Comparison of ENCODE assay signal across 8 cellular contexts in genomic region chr9:127567898-127568617, GRCh38. TPM values are rescaled to one million over a fixed set of nuclear protein-coding genes. Genes with fewer than 3 reads are reported as not detected.
DNase-seq lines count a peak whose midpoint lies in the region; ATAC-seq, FAIRE-seq and TF ChIP-seq lines count a peak whose summit lies in the region.

No MANE protein-coding gene starts in this region.

- DNase-seq in IMR-90 (no peak), GM12878 (ENCODE audit: low read depth, low spot score) (no peak), KBM-7 (no peak), SKM-1 (lab: John Stamatoyannopoulos, UW; ENCODE audit: unreplicated experiment) (no peak)

- peak overlapping the region; percentile 36; the same call in 1 of the 3 replicates for H2BK15ac ChIP-seq in IMR-90 (ENCODE audit: low read depth, low read length)

- POLR2A ChIA-PET in IMR-90 (lab: Charles Lee; ENCODE audit: unreplicated experiment): interaction anchor here (0.6 to 0.7 kb wide), 2 partner anchors 16 to 412 kb away, joined by 3 read pairs; partner anchors contain the start of gene EEIG1
- POLR2A ChIA-PET in GM12878 (lab: Charles Lee): interaction anchor here (1.0 kb wide), 1 partner anchor 23 kb away, joined by 3 read pairs; no protein-coding TSS in a partner anchor

- H4K91ac ChIP-seq in IMR-90 (ENCODE audit: insufficient read depth, low read depth, low read length): peak overlapping the region; percentile 95

- peaks cover 8 to 42% of the 10 kb centered on the region in 2 experiments; a peak in 3 of 4 replicates for H3K79me1 ChIP-seq in IMR-90 (ENCODE audit: low read depth in 1 of 2, low read length in 2 of 2)

- TF ChIP-seq POLR2A in IMR-90 (IDR thresholded peaks at IDR 0.05; ENCODE audit: low read depth, low read length) (no peak), GM12878 (IDR thresholded peaks at IDR 0.05; ENCODE audit: low read depth, low read length) (no peak)

- peaks cover 30% of the 10 kb centered on the region for H3K9me1 ChIP-seq in IMR-90 (ENCODE audit: insufficient read depth, low read length)

- TF ChIP-seq EP300 in GM12878 (IDR thresholded peaks at IDR 0.05; ENCODE audit: borderline replicate concordance in 1 of 2, control insufficient read depth in 1 of 2, low read depth in 2 of 2, low read length in 2 of 2): no peak

- peak overlapping the region; percentile 95 for H3K14ac ChIP-seq in IMR-90 (replicated peaks; ENCODE audit: low read depth, low read length)

- no peaks in the 10 kb centered on the region for H3K79me2 ChIP-seq in GM12878 (ENCODE audit: control insufficient read depth, insufficient read depth, low read length)

- ATAC-seq in IMR-90 (ENCODE audit: low read depth) (no peak), GM12878 (no peak), GM19395 (IDR thresholded peaks at IDR 0.05; ENCODE audit: unreplicated experiment) (no peak)

- CTCF ChIA-PET in IMR-90 (lab: Yijun Ruan, JAX): no interaction called here
- CTCF ChIA-PET in GM12878 (lab: Yijun Ruan, JAX): no interaction called here

- H4K8ac ChIP-seq in IMR-90 (ENCODE audit: low read depth in 2 of 2, low read length in 2 of 2): peak overlapping the region; percentile 20 to 81; a peak in 3 of 4 replicates

- H2AFZ ChIP-seq in IMR-90 (replicated peaks; ENCODE audit: low read length, poor library complexity) (peak overlapping the region; percentile 70), GM12878 (ENCODE audit: control insufficient read depth, low read depth, low read length) (peak overlapping the region; percentile 42; the same call in 1 of the 2 replicates)

- RAD21 ChIA-PET in GM12878 (lab: Charles Lee; ENCODE audit: unreplicated experiment): no interaction called here

- intact Hi-C loops in IMR-90 (cut with micrococcal nuclease): loop anchor here (5.0 kb wide), 1 partner anchor 66 kb away; no protein-coding TSS in a partner anchor
- intact Hi-C loops in GM12878 (cut with micrococcal nuclease; ENCODE audit: unreplicated experiment): no loop called here

- WGBS in IMR-90 (ENCODE audit: extremely low coverage in 2 of 2, insufficient read length in 1 of 2), 2 experiments: 2% methylated on average over 8 of the region's 33 CpGs; no CpG with 5 or more reads in 1 of the 2 experiments
- WGBS in GM12878 (ENCODE audit: insufficient coverage, insufficient replicate concordance, low lambda C conversion rate, missing lambda C conversion rate): 24% methylated on average over 32 of the region's 33 CpGs

- SMC1A ChIA-PET in GM12878 (lab: Charles Lee; ENCODE audit: uncharacterized antibody, unreplicated experiment): no interaction called here

- H4K20me1 ChIP-seq in IMR-90 (ENCODE audit: insufficient read depth, low read length) (peaks cover 38% of the 10 kb centered on the region), GM12878 (ENCODE audit: control insufficient read depth, insufficient read depth) (no peaks in the 10 kb centered on the region)

- H3K56ac ChIP-seq in IMR-90 (ENCODE audit: extremely low read depth, insufficient read depth, low read length): peak overlapping the region; percentile 90

- peak overlapping the region; percentile 96 for H2AK5ac ChIP-seq in IMR-90 (ENCODE audit: low read depth, low read length)

- peak overlapping the region; percentile 87 for H2BK120ac ChIP-seq in IMR-90 (ENCODE audit: low read depth, low read length)

- no peak for TF ChIP-seq CTCF in C4-2B (conservative IDR thresholded peaks at IDR 0.05)
- TF ChIP-seq CTCF in IMR-90 (conservative IDR thresholded peaks at IDR 0.05; ENCODE audit: low read depth, low read length): no peak
- no peak for TF ChIP-seq CTCF in GM12878 (IDR thresholded peaks at IDR 0.05 in 2 of 3, conservative IDR thresholded peaks at IDR 0.05 in 1 of 3; ENCODE audit: control insufficient read depth in 2 of 3, extremely low read depth in 1 of 3, insufficient read depth in 1 of 3, low read depth in 3 of 3, low read length in 3 of 3)

- peak overlapping the region; percentile 79 for H3K18ac ChIP-seq in IMR-90 (ENCODE audit: low read depth, low read length)

- H3K9ac ChIP-seq in IMR-90 (ENCODE audit: low read depth, low read length): peak overlapping the region; percentile 96
- H3K9ac ChIP-seq in GM12878 (ENCODE audit: control insufficient read depth, insufficient read depth, low read length): no peak overlapping the region; the same call in 1 of the 2 replicates
- peak overlapping the region; percentile 11 to 78 (median 71) for H3K9ac ChIP-seq in subcutaneous abdominal adipose tissue (ENCODE audit: low read length in 5 of 5)

- peak overlapping the region; percentile 97 for H2BK5ac ChIP-seq in IMR-90 (ENCODE audit: low read depth, low read length, poor library complexity, severe bottlenecking)

- peak overlapping the region; percentile 69; the same call in 1 of the 2 replicates for H4K5ac ChIP-seq in IMR-90 (ENCODE audit: low read depth, low read length)

- H3K23ac ChIP-seq in IMR-90 (ENCODE audit: low read depth, low read length): peak overlapping the region; percentile 97

- BruUV-seq in IMR-90 (replicated peaks; lab: Mats Ljungman, UMichigan): no TSS peak
- BruUV-seq in GM12878 (replicated peaks; lab: Mats Ljungman, UMichigan): no TSS peak

- H3K4ac ChIP-seq in IMR-90 (ENCODE audit: low read depth, low read length): peak overlapping the region; percentile 97

- H3K36me3 ChIP-seq in IMR-90 (ENCODE audit: control insufficient read depth, insufficient read depth, low read length) (peaks cover 18% of the 10 kb centered on the region), GM12878 (ENCODE audit: control insufficient read depth in 2 of 2, insufficient read depth in 2 of 2, low read length in 1 of 2) (no peaks in the 10 kb centered on the region), subcutaneous abdominal adipose tissue (ENCODE audit: control insufficient read depth in 5 of 5, insufficient read depth in 5 of 5, low read length in 5 of 5) (peaks cover 0 to 4% (median 0%) of the 10 kb centered on the region in 5 donors)

- TF ChIP-seq RAD21 in IMR-90 (IDR thresholded peaks at IDR 0.05; ENCODE audit: low read length) (no peak), GM12878 (IDR thresholded peaks at IDR 0.05; ENCODE audit: insufficient read depth, low read depth, low read length) (no peak)

- H3K4me2 ChIP-seq in IMR-90 (ENCODE audit: low read depth, low read length) (peak overlapping the region; percentile 95), GM12878 (ENCODE audit: control insufficient read depth, insufficient read depth) (peak overlapping the region; percentile 83; the same call in 1 of the 2 replicates)

- no peaks in the 10 kb centered on the region for H3K27me3 ChIP-seq in IMR-90 (ENCODE audit: control insufficient read depth, insufficient read depth, low read length)
- H3K27me3 ChIP-seq in GM12878 (replicated peaks in 1 of 2; ENCODE audit: control insufficient read depth in 2 of 2, insufficient read depth in 2 of 2, low read length in 1 of 2): peaks cover 0 to 5% of the 10 kb centered on the region in 2 experiments; a peak in 2 of 4 replicates
- no peaks in the 10 kb centered on the region for H3K27me3 ChIP-seq in layer of hippocampus (ENCODE audit: control insufficient read depth, insufficient read depth, low read length)
- H3K27me3 ChIP-seq in subcutaneous abdominal adipose tissue (ENCODE audit: control insufficient read depth in 5 of 5, insufficient read depth in 4 of 5, low read length in 5 of 5): peaks cover 0 to under 1% (median 0%) of the 10 kb centered on the region in 5 donors

- H3K4me3 ChIP-seq in IMR-90 (ENCODE audit: insufficient read depth, low read depth, low read length) (peak overlapping the region; percentile 92), GM12878 (no peak overlapping the region; the same call in 1 of the 2 replicates), subcutaneous abdominal adipose tissue (ENCODE audit: low read depth in 1 of 5, low read length in 5 of 5) (peak overlapping the region; percentile 37 to 77 (median 73))

- no peaks in the 10 kb centered on the region for H3K9me3 ChIP-seq in IMR-90 (ENCODE audit: control insufficient read depth, insufficient read depth, low read length)
- H3K9me3 ChIP-seq in GM12878 (replicated peaks; ENCODE audit: control insufficient read depth, insufficient read depth, low read length): no peaks in the 10 kb centered on the region
- no peaks in the 10 kb centered on the region for H3K9me3 ChIP-seq in subcutaneous abdominal adipose tissue (ENCODE audit: control insufficient read depth in 5 of 5, low read length in 5 of 5)

- peak overlapping the region; percentile 98 for H3K27ac ChIP-seq in C4-2B
- peak overlapping the region; percentile 97 for H3K27ac ChIP-seq in IMR-90 (ENCODE audit: insufficient read depth, low read length)
- H3K27ac ChIP-seq in GM12878 (ENCODE audit: control insufficient read depth, insufficient read depth): no peak overlapping the region
- H3K27ac ChIP-seq in layer of hippocampus (ENCODE audit: low read depth, low read length): peak overlapping the region; percentile 52
- peak overlapping the region; percentile 74 for H3K27ac ChIP-seq in subcutaneous abdominal adipose tissue (ENCODE audit: low read depth, low read length)

- H3K4me1 ChIP-seq in IMR-90 (ENCODE audit: control insufficient read depth, insufficient read depth, low read length): peaks cover 34% of the 10 kb centered on the region
- peaks cover 12% of the 10 kb centered on the region for H3K4me1 ChIP-seq in GM12878 (ENCODE audit: control insufficient read depth, insufficient read depth, low read length)
- H3K4me1 ChIP-seq in subcutaneous abdominal adipose tissue (ENCODE audit: control insufficient read depth in 5 of 5, insufficient read depth in 5 of 5, low read length in 5 of 5): peaks cover 5 to 42% (median 28%) of the 10 kb centered on the region in 5 donors

- no peak overlapping the region for H2BK20ac ChIP-seq in IMR-90 (ENCODE audit: low read depth, low read length)

- dilution Hi-C loops in IMR-90 (cut with HindIII; ENCODE audit: low sequenced_read_pairs, unreplicated experiment): no loop called here

- no peak for FAIRE-seq in GM12878 (lab: Jason Lieb, UNC)

- peak overlapping the region; percentile 100 for H2AK9ac ChIP-seq in IMR-90 (replicated peaks; ENCODE audit: low read depth, low read length, poor library complexity)

- in situ Hi-C loops in IMR-90 (cut with MboI; ENCODE audit: low sequenced_read_pairs) (no loop called here), GM12878 (cut with MboI) (no loop called here), KBM-7 (cut with MboI; ENCODE audit: low pct_unique_long_range_greater_than_20kb, low sequenced_read_pairs) (no loop called here)

RNA-seq across cellular contexts. Expression of gene STXBP1, which starts 44.0 kb away (rescaled TPM):
- 15.8 and 18.9 TPM in 2 replicates for total RNA-seq in IMR-90 (2012; rRNA removed)
- 21.7 and 22.6 TPM in 2 replicates for polyA plus RNA-seq in IMR-90 (2012; rRNA removed)
- 17.5 and 24.5 TPM in 2 replicates for polyA plus RNA-seq in IMR-90 (2012; cell fraction: cytosol; rRNA removed)
- 26.3 and 44.5 TPM in 2 replicates for polyA plus RNA-seq in IMR-90 (2012; cell fraction: nucleus; rRNA removed; ENCODE audit: low replicate concordance)
- total RNA-seq in GM12878 (2013; cell fraction: nucleolus; rRNA removed): not detected in 2 replicates
- total RNA-seq in GM12878 (2014; rRNA removed): 0.44 TPM in 1 of 2 replicates, not detected in the other
- total RNA-seq in GM12878 (2014; rRNA removed; fragmentation: Illumina TruSeq; extraction: Trizol): 0.31 TPM in 1 of 2 replicates, not detected in the other
- total RNA-seq in GM12878 (2021): 0.24 and 0.85 TPM in 2 replicates
- 0.13 TPM for polyA plus RNA-seq in GM12878 (2011; ENCODE audit: low read depth)
- polyA plus RNA-seq in GM12878 (2011; rRNA removed): 0.08 and 0.20 TPM in 2 replicates
- 0.17 and 0.24 TPM in 2 replicates for polyA plus RNA-seq in GM12878 (2011; cell fraction: cytosol; rRNA removed)
- polyA plus RNA-seq in GM12878 (2011; cell fraction: nucleus; rRNA removed): 0.12 and 0.26 TPM in 2 replicates
- 0.35 and 0.79 TPM in 2 replicates for polyA plus RNA-seq in GM12878 (2012)
- 0.09 and 1.5 TPM in 2 replicates for polyA plus RNA-seq in GM12878 (2014; fragmentation: Illumina TruSeq; extraction: Trizol)
- polyA plus RNA-seq in GM12878 (2014; fragmentation: Nextera tagmentation; extraction: Ambion mirVana): under 1 TPM in 1 of 2 experiments, not detected in 1; 0.31 TPM
- polyA plus RNA-seq in GM12878 (2014; rRNA removed): 0.06 TPM in 1 of 2 replicates, not detected in the other
- polyA plus RNA-seq in GM12878 (2016; fragmentation: Nextera tagmentation; extraction: Ambion mirVana): under 1 TPM; 0.40 to 0.62 TPM
- not detected in 2 replicates for polyA minus RNA-seq in GM12878 (2011; rRNA and poly(A)+ RNA removed)
- polyA minus RNA-seq in GM12878 (2011; cell fraction: cytosol; rRNA and poly(A)+ RNA removed): 0.62 and 1.2 TPM in 2 replicates
- 0.10 and 0.12 TPM in 2 replicates for polyA minus RNA-seq in GM12878 (2011; cell fraction: nucleus; rRNA and poly(A)+ RNA removed)
